ENCODE assay signal across 9 cellular contexts in the genomic region with DNA sequence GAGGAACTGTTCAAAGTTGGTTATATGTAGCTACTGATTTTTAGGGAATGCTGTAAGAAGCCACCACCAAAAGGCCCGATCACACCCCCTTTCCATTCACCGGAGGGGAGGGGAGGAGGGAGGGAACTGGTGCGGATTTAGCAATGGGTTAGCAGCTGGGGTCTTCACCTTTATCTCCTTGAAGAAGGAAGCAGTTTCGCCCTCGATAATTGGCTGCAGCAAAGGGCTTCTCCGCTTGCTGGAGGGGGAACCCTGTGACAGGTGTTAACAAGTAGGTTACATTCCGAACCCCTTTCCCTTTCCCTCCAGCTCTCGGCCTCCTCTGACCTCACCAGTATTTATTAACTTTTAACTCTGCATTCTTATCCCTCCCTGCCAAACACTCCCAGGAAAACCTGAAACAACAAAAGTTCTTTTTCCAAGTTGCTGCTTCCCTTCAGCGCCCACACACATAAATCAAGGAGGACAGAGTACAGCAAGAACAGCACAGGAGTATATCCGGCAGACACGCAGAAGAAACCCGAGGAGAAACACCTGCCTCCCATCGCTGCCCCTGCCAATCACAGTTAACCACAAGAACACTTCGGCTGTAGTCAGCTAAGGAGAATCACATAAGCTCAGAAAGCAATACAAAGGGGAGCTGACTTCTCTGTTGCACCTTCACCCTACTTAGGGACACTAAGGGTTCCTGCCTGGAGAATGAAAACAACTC. TPM values are rescaled to one million over a fixed set of nuclear protein-coding genes. Genes with fewer than 3 reads are reported as not detected.
DNase-seq lines count a peak whose midpoint lies in the region; ATAC-seq, FAIRE-seq and TF ChIP-seq lines count a peak whose summit lies in the region.
"Had no signal": no experiment of that assay in that cellular context is flagged by ENCODE, and none has a peak within 500 bp of the region (broad histone marks: within the 10 kb centered on the region; RNA-seq: fewer than 3 reads in every experiment).

No MANE protein-coding gene starts in this region.

- H3F3A ChIP-seq in SK-N-SH (replicated peaks; ENCODE audit: insufficient read depth), result no peaks in the 10 kb centered on the region

- H3K4me2 ChIP-seq in SK-N-SH, result no peak overlapping the region
- H3K4me2 ChIP-seq: A549 had no signal

- H3K9ac ChIP-seq in SK-N-SH, result no peak overlapping the region

- no peak overlapping the region for H2AFZ ChIP-seq in SK-N-SH (ENCODE audit: low read depth)

- H4K20me1 ChIP-seq in SK-N-SH (ENCODE audit: insufficient read depth), result no peaks in the 10 kb centered on the region

- H3K4me1 ChIP-seq in SK-N-SH (ENCODE audit: control insufficient read depth in 1 of 2, insufficient read depth in 2 of 2, low read depth in 1 of 2, low read length in 1 of 2) (no peaks in the 10 kb centered on the region; a peak in 1 of 4 replicates), thyroid gland (peaks cover 55 to 59% of the 10 kb centered on the region in 2 donors)
- H3K4me1 ChIP-seq: A549 had no signal

- ATAC-seq in HG02973 (IDR thresholded peaks at IDR 0.05; ENCODE audit: unreplicated experiment), result peak; percentile 86
- ATAC-seq: A549 had no signal

- H3K27me3 ChIP-seq in SK-N-SH (ENCODE audit: insufficient read depth) (no peaks in the 10 kb centered on the region), thyroid gland (no peaks in the 10 kb centered on the region)

- DNase-seq in NCI-H345 (lab: John Stamatoyannopoulos, UW), result peak; percentile 8
- no peak for DNase-seq in NCI-H345 treated with DMSO at 0.1 percent for 48 hours (lab: John Stamatoyannopoulos, UW; ENCODE audit: unreplicated experiment)
- no peak for DNase-seq in SK-N-SH
- peak; percentile 96 for DNase-seq in kidney glomerular epithelial cell (lab: John Stamatoyannopoulos, UW)
- peak; percentile 87 to 88 for DNase-seq in thyroid gland
- DNase-seq in AML-193 (lab: John Stamatoyannopoulos, UW), result no peak
- no peak for DNase-seq in H54 (ENCODE audit: insufficient read length, low spot score)

- TF ChIP-seq CTCF in SK-N-SH (IDR thresholded peaks at IDR 0.05) (no peak), thyroid gland (IDR thresholded peaks at IDR 0.05) (no peak)

- H3K4me3 ChIP-seq in SK-N-SH (ENCODE audit: low read depth in 2 of 2, low read length in 1 of 2), result no peak overlapping the region
- H3K4me3 ChIP-seq in thyroid gland (replicated peaks in 1 of 3), result peak overlapping the region in 2 of 3 donors; percentile 10 to 12
- H3K4me3 ChIP-seq: A549 had no signal

- peak in 1 of 2 donors; percentile 71 for TF ChIP-seq POLR2A in thyroid gland (IDR thresholded peaks at IDR 0.05)
- no peak for TF ChIP-seq POLR2A in H54 (IDR thresholded peaks at IDR 0.05; ENCODE audit: low read depth, low read length)

- CTCF ChIA-PET in SK-N-SH (lab: Yijun Ruan, JAX), result interaction anchor here (1.4 to 2.3 kb wide), 2 partner anchors 25 to 31 kb away, joined by 5 to 7 read pairs; no protein-coding TSS in a partner anchor

- POLR2A ChIA-PET in SK-N-SH (lab: Yijun Ruan, JAX), result no interaction called here

- FAIRE-seq in H54 (lab: Jason Lieb, UNC), result no peak
- FAIRE-seq: A549 had no signal

- no peak for TF ChIP-seq RAD21 in SK-N-SH (IDR thresholded peaks at IDR 0.05; ENCODE audit: low read length)

- intact Hi-C loops in thyroid gland (cut with DNase I), result no loop called here

- H3K36me3 ChIP-seq in SK-N-SH (replicated peaks in 1 of 2; ENCODE audit: control insufficient read depth in 1 of 2, insufficient read depth in 2 of 2, low read length in 1 of 2) (peaks cover 0 to 9% of the 10 kb centered on the region in 2 experiments), thyroid gland (peaks cover 8% of the 10 kb centered on the region in 2 donors)

- H3K27ac ChIP-seq in SK-N-SH (ENCODE audit: low read depth in 2 of 2, low read length in 1 of 2) (no peak overlapping the region), thyroid gland (peak overlapping the region; percentile 91 to 95 (median 94))
- H3K27ac ChIP-seq: A549 had no signal

- TF ChIP-seq EP300 in SK-N-SH (IDR thresholded peaks at IDR 0.05; ENCODE audit: borderline replicate concordance in 1 of 2, low read depth in 1 of 2, low read length in 1 of 2), result no peak

- no peaks in the 10 kb centered on the region for H3K9me3 ChIP-seq in SK-N-SH
- no peaks in the 10 kb centered on the region for H3K9me3 ChIP-seq in thyroid gland
- H3K9me3 ChIP-seq: A549 had no signal

- no peaks in the 10 kb centered on the region for H3K9me2 ChIP-seq in SK-N-SH

- no peaks in the 10 kb centered on the region for H3K79me2 ChIP-seq in SK-N-SH (ENCODE audit: insufficient read depth)

- 86% methylated on average over 14 of the region's 14 CpGs for WGBS in SK-N-SH (ENCODE audit: low lambda C conversion rate)
- WGBS in thyroid gland, 2 donors, result 25 to 30% methylated on average over 14 of the region's 14 CpGs

TF ChIP-seq in SK-N-SH, 30 proteins besides CTCF, POLR2A, EP300 and RAD21:
- TF ChIP-seq TCF12 (IDR thresholded peaks at IDR 0.05) (peak; percentile 51; the same call in 1 of the 2 replicates), MXI1 (IDR thresholded peaks at IDR 0.05; ENCODE audit: low read depth, low read length) (no peak), EZH2phosphoT487 (IDR thresholded peaks at IDR 0.05; ENCODE audit: borderline replicate concordance, low read depth) (no peak), FOXM1 (IDR thresholded peaks at IDR 0.05; ENCODE audit: low read depth) (no peak), GATA2 (CRISPR knock-in tag; IDR thresholded peaks at IDR 0.05) (no peak), RFX5 (IDR thresholded peaks at IDR 0.05; ENCODE audit: low read length) (no peak), SMC3 (IDR thresholded peaks at IDR 0.05; ENCODE audit: low read depth, low read length) (no peak), MAX (IDR thresholded peaks at IDR 0.05; ENCODE audit: low read depth) (no peak), RCOR1 (IDR thresholded peaks at IDR 0.05; ENCODE audit: low read length) (no peak)
- TF ChIP-seq, protein P1, sequence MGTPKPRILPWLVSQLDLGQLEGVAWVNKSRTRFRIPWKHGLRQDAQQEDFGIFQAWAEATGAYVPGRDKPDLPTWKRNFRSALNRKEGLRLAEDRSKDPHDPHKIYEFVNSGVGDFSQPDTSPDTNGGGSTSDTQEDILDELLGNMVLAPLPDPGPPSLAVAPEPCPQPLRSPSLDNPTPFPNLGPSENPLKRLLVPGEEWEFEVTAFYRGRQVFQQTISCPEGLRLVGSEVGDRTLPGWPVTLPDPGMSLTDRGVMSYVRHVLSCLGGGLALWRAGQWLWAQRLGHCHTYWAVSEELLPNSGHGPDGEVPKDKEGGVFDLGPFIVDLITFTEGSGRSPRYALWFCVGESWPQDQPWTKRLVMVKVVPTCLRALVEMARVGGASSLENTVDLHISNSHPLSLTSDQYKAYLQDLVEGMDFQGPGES (IDR thresholded peaks at IDR 0.05; ENCODE audit: low read depth, low read length), result no peak
- TF ChIP-seq, protein P2, sequence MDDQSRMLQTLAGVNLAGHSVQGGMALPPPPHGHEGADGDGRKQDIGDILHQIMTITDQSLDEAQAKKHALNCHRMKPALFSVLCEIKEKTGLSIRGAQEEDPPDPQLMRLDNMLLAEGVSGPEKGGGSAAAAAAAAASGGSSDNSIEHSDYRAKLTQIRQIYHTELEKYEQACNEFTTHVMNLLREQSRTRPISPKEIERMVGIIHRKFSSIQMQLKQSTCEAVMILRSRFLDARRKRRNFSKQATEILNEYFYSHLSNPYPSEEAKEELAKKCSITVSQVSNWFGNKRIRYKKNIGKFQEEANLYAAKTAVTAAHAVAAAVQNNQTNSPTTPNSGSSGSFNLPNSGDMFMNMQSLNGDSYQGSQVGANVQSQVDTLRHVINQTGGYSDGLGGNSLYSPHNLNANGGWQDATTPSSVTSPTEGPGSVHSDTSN (IDR thresholded peaks at IDR 0.05), result peak; percentile 38; the same call in 1 of the 2 replicates

RNA-seq across cellular contexts. Expression of gene NAP1L5, which starts 39.8 kb away (rescaled TPM):
- 7.5 and 8.1 TPM in 2 replicates for polyA plus RNA-seq in SK-N-SH (2012; rRNA removed)
- 8.2 and 12.4 TPM in 2 replicates for polyA plus RNA-seq in SK-N-SH (2012; cell fraction: cytosol; rRNA removed)
- polyA plus RNA-seq in SK-N-SH (2012; cell fraction: nucleus; rRNA removed), result 2.0 and 3.0 TPM in 2 replicates
- 10 to 100 TPM; 14.1 to 16.3 (median 16.2) TPM for total RNA-seq in thyroid gland

Comparison
In these comparisons a context has a peak if more than half of its experiments do, and no peak if none do; other contexts are left out.
1. DNase-seq: peak in NCI-H345 (single experiment), kidney glomerular epithelial cell (single experiment) and thyroid gland (2 of 2); none in NCI-H345 treated with DMSO at 0.1 percent for 48 hours (single experiment), SK-N-SH (single experiment), AML-193 (0 of 2) and H54 (single experiment).
2. H3K27ac ChIP-seq: peak in thyroid gland (3 of 3); none in SK-N-SH (0 of 2).
3. H3K4me3 ChIP-seq: peak in thyroid gland (2 of 3); none in SK-N-SH (0 of 2).